8 cellular contexts compared by ENCODE assay signal in genomic region chr5:76401801-76402250, GRCh38. TPM values are rescaled to one million over a fixed set of nuclear protein-coding genes. Genes with fewer than 3 reads are reported as not detected.
DNase-seq lines count a peak whose midpoint lies in the region; ATAC-seq and TF ChIP-seq lines count a peak whose summit lies in the region.

No MANE protein-coding gene starts in this region.

- ATAC-seq in GM19467 (IDR thresholded peaks at IDR 0.05; ENCODE audit: unreplicated experiment), result peak; percentile 22
- ATAC-seq in HG03025 (IDR thresholded peaks at IDR 0.05; ENCODE audit: low FRiP score, unreplicated experiment), result no peak

- H3K27me3 ChIP-seq in effector memory CD4-positive, alpha-beta T cell (replicated peaks; ENCODE audit: control insufficient read depth, insufficient read depth, low read length, poor library complexity, severe bottlenecking), result no peaks in the 10 kb centered on the region
- H3K27me3 ChIP-seq in spleen (replicated peaks in 1 of 7), result peaks cover 0 to 27% (median 0%) of the 10 kb centered on the region in 7 donors

- DNase-seq in AML-193 (lab: John Stamatoyannopoulos, UW) (peak; percentile 37 to 38), RPMI8226 (peak; percentile 92), spleen (peak; percentile 81), GM13976 (ENCODE audit: low spot score) (no peak), NCI-H748 treated with DMSO at 0.1 percent for 48 hours (lab: John Stamatoyannopoulos, UW) (no peak)
- DNase-seq in effector memory CD4-positive, alpha-beta T cell, result peak in 2 of 3 donors; percentile 13 to 17

- TF ChIP-seq CTCF in spleen (IDR thresholded peaks at IDR 0.05 in 8 of 11, conservative IDR thresholded peaks at IDR 0.05 in 3 of 11) (no peak), GM13976 (IDR thresholded peaks at IDR 0.05; ENCODE audit: borderline replicate concordance, control extremely low read depth, extremely low read depth, insufficient read depth, missing control alignments) (no peak)

- intact Hi-C loops in spleen (cut with DNase I; ENCODE audit: low total_unique reads), result no loop called here

- H3K36me3 ChIP-seq in effector memory CD4-positive, alpha-beta T cell (ENCODE audit: control insufficient read depth, insufficient read depth, low read length), result no peaks in the 10 kb centered on the region
- H3K36me3 ChIP-seq in spleen, result no peaks in the 10 kb centered on the region

- in situ Hi-C loops in GM13976 (cut with MboI; ENCODE audit: low sequenced_read_pairs, unreplicated experiment), result loop anchor here (10.0 kb wide), 1 partner anchor 143 kb away; no protein-coding TSS in a partner anchor

- TF ChIP-seq POLR2A in spleen (IDR thresholded peaks at IDR 0.05), result no peak

- H3K4me1 ChIP-seq in effector memory CD4-positive, alpha-beta T cell (ENCODE audit: control insufficient read depth, insufficient read depth, low read length, poor library complexity, severe bottlenecking), result peaks cover 27% of the 10 kb centered on the region
- H3K4me1 ChIP-seq in spleen, result peaks cover 12 to 65% (median 38%) of the 10 kb centered on the region in 6 donors

- 10 to 17% (median 13%) methylated on average over 8 to 11 of the region's 11 CpGs for WGBS in spleen, 5 donors

- H3K27ac ChIP-seq in effector memory CD4-positive, alpha-beta T cell (ENCODE audit: insufficient read depth, low read length, poor library complexity, severe bottlenecking), result peak overlapping the region; percentile 97
- H3K27ac ChIP-seq in spleen, result peak overlapping the region; percentile 84 to 98 (median 91)

- no peaks in the 10 kb centered on the region for H3K9me3 ChIP-seq in effector memory CD4-positive, alpha-beta T cell (ENCODE audit: control insufficient read depth, low read length)
- H3K9me3 ChIP-seq in spleen, result no peaks in the 10 kb centered on the region

- H3K4me3 ChIP-seq in effector memory CD4-positive, alpha-beta T cell (ENCODE audit: insufficient read depth, low read depth, low read length, poor library complexity, severe bottlenecking), result peak overlapping the region; percentile 81
- H3K4me3 ChIP-seq in spleen, result peak overlapping the region; percentile 75 to 97 (median 85)

RNA-seq across cellular contexts. Expression of gene IQGAP2, which starts 1.3 kb away (rescaled TPM):
- 10 to 100 TPM; 49.1 to 83.6 (median 64.3) TPM for total RNA-seq in spleen
- 10 to 100 TPM in 2 of 3 donors, 1 to 10 TPM in 1; 9.3 to 14.8 (median 12.2) TPM for polyA plus RNA-seq in spleen

Comparison
In these comparisons a context has a peak if more than half of its experiments do, and no peak if none do; other contexts are left out.
1. DNase-seq: peak in AML-193 (2 of 2), RPMI8226 (single experiment), effector memory CD4-positive, alpha-beta T cell (2 of 3) and spleen (single experiment); none in GM13976 (single experiment) and NCI-H748 treated with DMSO at 0.1 percent for 48 hours (single experiment).